In the genomic region with DNA sequence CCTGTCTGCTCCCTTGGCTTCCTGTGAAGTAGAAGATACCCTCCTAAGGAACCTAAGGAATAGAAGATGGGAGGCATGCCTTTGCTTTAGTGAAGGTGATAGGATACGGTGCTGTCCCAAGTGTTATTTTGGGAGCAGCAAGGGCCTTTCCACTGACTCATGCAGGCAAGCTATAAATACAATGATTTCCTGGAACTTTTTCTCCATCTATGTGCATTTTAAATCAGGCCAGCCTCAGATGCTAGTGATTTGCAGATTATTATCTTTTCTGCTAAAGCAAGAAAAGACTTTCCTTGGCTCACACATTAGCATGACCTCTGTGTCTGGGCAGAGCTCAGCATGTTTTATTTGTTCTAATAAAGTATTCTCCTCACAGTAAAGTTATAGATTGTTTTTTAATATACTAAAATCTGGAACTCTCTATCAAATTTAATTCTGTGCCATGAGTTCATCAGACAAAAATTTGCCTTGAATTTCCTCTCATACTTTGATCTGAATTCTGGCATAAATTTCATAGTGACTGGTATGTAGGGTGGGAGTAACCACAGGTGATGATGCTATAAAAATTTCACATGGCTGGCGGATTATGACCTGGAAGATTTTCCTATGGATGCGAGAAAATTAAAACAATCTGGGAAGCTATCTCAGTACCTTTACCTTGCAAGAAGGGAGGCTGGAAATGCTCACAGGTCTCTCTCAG, we compare ENCODE assay signal across 15 cellular contexts.
A peak's percentile ranks its signal among the peaks of the same experiment; 100 is the strongest.
DNase-seq lines count a peak whose midpoint lies in the region; ATAC-seq and TF ChIP-seq lines count a peak whose summit lies in the region.
"Had no signal": no experiment of that assay in that cellular context is flagged by ENCODE, and none has a peak within 500 bp of the region (broad histone marks: within the 10 kb centered on the region; RNA-seq: fewer than 3 reads in every experiment).

No MANE protein-coding gene starts in this region.

- H3K36me3 Mint-ChIP-seq in chondrocyte (ENCODE audit: low read depth), result peaks cover 2% of the 10 kb centered on the region
- no peaks in the 10 kb centered on the region for H3K36me3 Mint-ChIP-seq in mesothelial cell of epicardium

- no peak for ATAC-seq in GM18520 (IDR thresholded peaks at IDR 0.05; ENCODE audit: unreplicated experiment)
- no peak for ATAC-seq in HG02870 (IDR thresholded peaks at IDR 0.05; ENCODE audit: unreplicated experiment)
- ATAC-seq: left lobe of liver, Panc1 had no signal

- H3K4me1 Mint-ChIP-seq in chondrocyte (ENCODE audit: low read depth), result peaks cover 44% of the 10 kb centered on the region
- peaks cover 33% of the 10 kb centered on the region for H3K4me1 Mint-ChIP-seq in mesothelial cell of epicardium

- TF ChIP-seq CTCF in chondrocyte (IDR thresholded peaks at IDR 0.05) (no peak), mesothelial cell of epicardium (IDR thresholded peaks at IDR 0.05; ENCODE audit: unreplicated experiment) (no peak)

- H3K4me3 Mint-ChIP-seq in chondrocyte (ENCODE audit: unreplicated experiment) (no peak overlapping the region), mesothelial cell of epicardium (no peak overlapping the region)

- H3K27ac Mint-ChIP-seq in chondrocyte (ENCODE audit: unreplicated experiment) (peak overlapping the region; percentile 77), mesothelial cell of epicardium (peak overlapping the region; percentile 79)

- H3K27me3 Mint-ChIP-seq in chondrocyte (ENCODE audit: low read depth) (peaks cover 8% of the 10 kb centered on the region), mesothelial cell of epicardium (ENCODE audit: low read depth) (peaks cover 38% of the 10 kb centered on the region)

- peak; percentile 55 for DNase-seq in AG08395 (ENCODE audit: low spot score)
- DNase-seq in HS-5 (ENCODE audit: low read depth), result peak; percentile 23
- DNase-seq in chondrocyte (ENCODE audit: low spot score), result no peak
- no peak for DNase-seq in mesothelial cell of epicardium (ENCODE audit: low spot score in 2 of 2, unreplicated experiment in 2 of 2)
- no peak for DNase-seq in NCI-H1417 treated with DMSO at 0.1 percent for 48 hours (lab: John Stamatoyannopoulos, UW)
- no peak for DNase-seq in NCI-H1694 treated with DMSO at 0.1 percent for 48 hours (lab: John Stamatoyannopoulos, UW)
- DNase-seq: GOT3; KG1; ovary; stimulated activated CD4-positive, alpha-beta T cell treated with anti-CD3 and anti-CD28 coated beads, Interleukin-4, amount 100 ng/mL, for 24 hours; T1000 had no signal

- H3K9me3 Mint-ChIP-seq in chondrocyte (ENCODE audit: low read depth) (no peaks in the 10 kb centered on the region), mesothelial cell of epicardium (no peaks in the 10 kb centered on the region)

Comparison
In these comparisons a context has a peak if more than half of its experiments do, and no peak if none do; other contexts are left out.
1. DNase-seq: peak in AG08395 (single experiment) and HS-5 (single experiment); none in chondrocyte (single experiment), mesothelial cell of epicardium (0 of 2), NCI-H1417 treated with DMSO at 0.1 percent for 48 hours (single experiment) and NCI-H1694 treated with DMSO at 0.1 percent for 48 hours (single experiment).